ENCODE assay signal across 8 cellular contexts in genomic region chr1:153774780-153775431, GRCh38. TPM values are rescaled to one million over a fixed set of nuclear protein-coding genes. Genes with fewer than 3 reads are reported as not detected.
DNase-seq lines count a peak whose midpoint lies in the region; ATAC-seq, FAIRE-seq and TF ChIP-seq lines count a peak whose summit lies in the region.

Gene SLC27A3 (plus strand): TSS chr1:153775407. CDS start chr1:153775498, 91 bp downstream.

- no peaks in the 10 kb centered on the region for H3K27me3 ChIP-seq in ovary

- no peaks in the 10 kb centered on the region for H3K9me3 ChIP-seq in ovary

- ATAC-seq in GM21825 (IDR thresholded peaks at IDR 0.05; ENCODE audit: unreplicated experiment), result no peak

- TF ChIP-seq CTCF in ovary (IDR thresholded peaks at IDR 0.05), result no peak

- intact Hi-C loops in cardiac septum (cut with DNase I) (loop anchor here (5.0 kb wide), 1 partner anchor 203 kb away; no protein-coding TSS in a partner anchor), ovary (cut with DNase I) (loop anchor here (2.0 to 10.0 kb wide), 4 partner anchors 98 to 260 kb away; partner anchors contain the start of gene NPR1 (in 3 of the 4))

- peak within 1 kb of the TSS; percentile 56 for H3K27ac ChIP-seq in adipose tissue (ENCODE audit: low read depth, low read length)
- H3K27ac ChIP-seq in ovary, result peak within 1 kb of the TSS; percentile 69 to 84

- TF ChIP-seq EP300 in ovary (IDR thresholded peaks at IDR 0.05), result no peak

- no peak for FAIRE-seq in H54 (lab: Jason Lieb, UNC)

- 3 to 6% (median 4%) methylated on average over 30 to 34 of the region's 34 CpGs for WGBS in adipose tissue, 3 donors
- 0 to 1% (median 0%) methylated on average over 31 to 34 of the region's 34 CpGs for WGBS in ovary, 3 donors

- H3K36me3 ChIP-seq in ovary, result no peaks in the 10 kb centered on the region

- DNase-seq in DMS79 treated with DMSO at 0.1 percent for 48 hours (lab: John Stamatoyannopoulos, UW) (peak; percentile 63), H54 (ENCODE audit: insufficient read length, low spot score) (peak; percentile 43), NCI-H2081 treated with DMSO at 0.1 percent for 48 hours (lab: John Stamatoyannopoulos, UW) (peak; percentile 36), cardiac septum (ENCODE audit: low spot score) (peak; percentile 90), ovary (peak; percentile 85 to 90 (median 87)), Kasumi-1 (lab: John Stamatoyannopoulos, UW) (no peak)

- TF ChIP-seq POLR2A in H54 (IDR thresholded peaks at IDR 0.05; ENCODE audit: low read depth, low read length) (no peak), ovary (IDR thresholded peaks at IDR 0.05) (no peak)

- peaks cover 6% of the 10 kb centered on the region for H3K4me1 ChIP-seq in ovary (ENCODE audit: insufficient read depth)

- H3K4me3 ChIP-seq in ovary, result peak within 1 kb of the TSS; percentile 73

RNA-seq across cellular contexts. Expression of gene SLC27A3, which starts in this region (rescaled TPM):
- polyA plus RNA-seq in adipose tissue (100 to 1,000 TPM in 1 of 3 donors, 10 to 100 TPM in 2; 22.2 to 111 (median 83.7) TPM), ovary (10 to 100 TPM; 23.2 to 31.5 TPM)
- total RNA-seq in cardiac septum (9.8 TPM), ovary (10 to 100 TPM in 6 of 7 donors, 1 to 10 TPM in 1; 9.5 to 50.9 (median 31.1) TPM)

Comparison
In these comparisons a context has a peak if more than half of its experiments do, and no peak if none do; other contexts are left out.
1. DNase-seq: peak in DMS79 treated with DMSO at 0.1 percent for 48 hours (single experiment), H54 (single experiment), NCI-H2081 treated with DMSO at 0.1 percent for 48 hours (single experiment), cardiac septum (single experiment) and ovary (5 of 5); none in Kasumi-1 (0 of 2).